ENCODE assay signal across 22 cellular contexts in the genomic region with DNA sequence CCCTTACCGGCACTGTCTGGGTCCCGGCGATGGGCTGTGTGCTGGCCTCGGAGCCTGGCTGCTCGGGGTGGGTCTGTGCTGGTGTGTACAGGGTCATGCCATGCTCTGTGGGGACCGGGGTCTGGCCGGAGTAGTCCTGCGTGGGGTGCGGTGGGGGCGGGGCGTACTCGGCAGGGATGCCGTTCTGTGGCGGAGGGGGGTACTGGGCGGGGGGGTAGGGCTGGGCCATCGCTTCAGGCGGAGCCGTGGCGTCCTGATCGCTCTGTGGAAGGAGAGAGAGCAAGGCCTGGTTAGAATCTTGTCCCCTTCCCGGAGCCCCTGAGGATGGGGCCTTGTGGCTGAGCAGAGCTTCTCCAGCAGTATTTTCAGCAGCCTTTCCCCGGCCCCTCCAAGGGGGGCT.
"Had no signal": no experiment of that assay in that cellular context is flagged by ENCODE, and none has a peak within 500 bp of the region (broad histone marks: within the 10 kb centered on the region; RNA-seq: fewer than 3 reads in every experiment).

No MANE protein-coding gene starts in this region.

- H3K27me3 ChIP-seq: ascending aorta, body of pancreas, Peyer's patch had no signal

- H3K4me3 ChIP-seq: body of pancreas, K562, Peyer's patch, SJSA1 had no signal

- H3K27ac ChIP-seq: ascending aorta, body of pancreas, Peyer's patch, SJSA1 had no signal

- H3K9me3 ChIP-seq: ascending aorta, body of pancreas, Peyer's patch, SJSA1 had no signal

- H3K4me1 ChIP-seq: SJSA1 had no signal

- DNase-seq: activated CD4-positive, alpha-beta T cell treated with anti-CD3 and anti-CD28 coated beads for 36 hours; activated CD4-positive, alpha-beta T cell treated with anti-CD3 and anti-CD28 coated beads, Interleukin-2, amount 50 U/mL, for 1 hour; activated CD8-positive, alpha-beta memory T cell treated with anti-CD3 and anti-CD28 coated beads, Interleukin-2, amount 50 U/mL, for 48 hours; activated CD8-positive, alpha-beta T cell treated with anti-CD3 and anti-CD28 coated beads, Interleukin-2, amount 10 ng/mL, durations not matched to agents 7 days and 5 days; activated naive CD4-positive, alpha-beta T cell treated with Interleukin-2 at 50 U/mL for 16 hours; activated naive CD8-positive, alpha-beta T cell treated with anti-CD3 and anti-CD28 coated beads, Interleukin-2, amount 50 U/mL, for 24 hours; activated T-cell treated with anti-CD3 and anti-CD28 coated beads, Interleukin-2, amount 50 U/mL, for 1 hour; amniotic stem cell; central memory CD4-positive, alpha-beta T cell; Karpas-422; MM.1S; NK-92 treated with Interleukin-12 subunit alpha and Interleukin-12 subunit beta, amount 100 ng/mL, for 24 hours; OCI-M1; SHP77; T-cell; T-helper 2 cell; T1000 had no signal

- H3K36me3 ChIP-seq: ascending aorta, Peyer's patch, SJSA1 had no signal
